In genomic region chr12:5428332-5429221, GRCh38 we compare ENCODE assay signal across 8 cellular contexts. TPM values are rescaled to one million over a fixed set of nuclear protein-coding genes. Genes with fewer than 3 reads are reported as not detected.
DNase-seq lines count a peak whose midpoint lies in the region; FAIRE-seq and TF ChIP-seq lines count a peak whose summit lies in the region.
"Had no signal": no experiment of that assay in that cellular context is flagged by ENCODE, and none has a peak within 500 bp of the region (broad histone marks: within the 10 kb centered on the region; RNA-seq: fewer than 3 reads in every experiment).

No MANE protein-coding gene starts in this region.

- no peak overlapping the region for H3K4me3 Mint-ChIP-seq in activated T-helper 2 cell treated with anti-CD3 and anti-CD28 coated beads, Interferon-gamma antibody, Interleukin-2, Interleukin-4, amounts not matched to agents 10 μg/mL and 5 μg/mL and 100 μg/mL, durations not matched to agents 14 hours and 24 hours and 36 hours (ENCODE audit: low read depth)

- no peaks in the 10 kb centered on the region for H4K20me1 ChIP-seq in OCI-LY3 (ENCODE audit: insufficient read depth, low read length)

- H3K36me3 ChIP-seq in HEK293 (ENCODE audit: control insufficient read depth in 2 of 2, insufficient read depth in 1 of 2, low read length in 2 of 2), result no peaks in the 10 kb centered on the region
- H3K36me3 ChIP-seq in OCI-LY3 (replicated peaks; ENCODE audit: low read depth, low read length), result no peaks in the 10 kb centered on the region
- no peaks in the 10 kb centered on the region for H3K36me3 ChIP-seq in small intestine (ENCODE audit: control insufficient read depth in 2 of 2, insufficient read depth in 2 of 2, low read length in 2 of 2)

- WGBS in small intestine, 3 donors, result 22 to 24% (median 22%) methylated on average over 14 of the region's 14 CpGs

- CTCF ChIA-PET in HEK293 (lab: Yijun Ruan, JAX), result interaction anchor here (0.6 to 3.7 kb wide), 48 partner anchors 9 to 610 kb away, joined by 3 to 90 read pairs (median 4); no protein-coding TSS in a partner anchor
- CTCF ChIA-PET in RWPE1 (lab: Yijun Ruan, JAX), result interaction anchor here (0.6 to 0.8 kb wide), 4 partner anchors 216 to 573 kb away, joined by 3 to 4 read pairs (median 3); no protein-coding TSS in a partner anchor

- no peak overlapping the region for H3K4me2 ChIP-seq in OCI-LY3 (ENCODE audit: low read length)

- FAIRE-seq in small intestine (lab: Jason Lieb, UNC), result no peak

- no peak overlapping the region for H2AFZ ChIP-seq in OCI-LY3 (ENCODE audit: low read depth, low read length)

- H3K27ac Mint-ChIP-seq in activated T-helper 2 cell treated with anti-CD3 and anti-CD28 coated beads, Interferon-gamma antibody, Interleukin-2, Interleukin-4, amounts not matched to agents 10 μg/mL and 5 μg/mL and 100 μg/mL, durations not matched to agents 14 hours and 24 hours and 36 hours, result no peak overlapping the region

- H3K9ac ChIP-seq in OCI-LY3 (ENCODE audit: low read length), result no peak overlapping the region

- H3K27ac ChIP-seq in HEK293 (ENCODE audit: extremely low read depth, low read depth, low read length), result no peak overlapping the region; the same call in 1 of the 2 replicates
- H3K27ac ChIP-seq in OCI-LY3 (ENCODE audit: low read length), result no peak overlapping the region
- H3K27ac ChIP-seq in small intestine (ENCODE audit: low read depth in 1 of 2, low read length in 1 of 2), result no peak overlapping the region
- H3K27ac ChIP-seq in RWPE1, result no peak overlapping the region

- H3K4me3 ChIP-seq in HEK293 (ENCODE audit: low read depth, low read length) (no peak overlapping the region), OCI-LY3 (ENCODE audit: low read length) (no peak overlapping the region), fibroblast of villous mesenchyme (ENCODE audit: low read depth, low read length) (no peak overlapping the region), small intestine (ENCODE audit: low read depth in 1 of 2, low read length in 2 of 2) (no peak overlapping the region)

- no peaks in the 10 kb centered on the region for H3K9me3 ChIP-seq in HEK293 (ENCODE audit: control insufficient read depth, insufficient read depth, low read depth, low read length)
- H3K9me3 ChIP-seq in OCI-LY3 (ENCODE audit: insufficient read depth, low read length), result no peaks in the 10 kb centered on the region
- no peaks in the 10 kb centered on the region for H3K9me3 ChIP-seq in small intestine (ENCODE audit: control insufficient read depth, low read depth)

- TF ChIP-seq CTCF in HEK293 (tag by site-specific recombination; IDR thresholded peaks at IDR 0.05) (peak; percentile 57), OCI-LY3 (IDR thresholded peaks at IDR 0.05; ENCODE audit: low read depth, low read length) (peak; percentile 45), fibroblast of villous mesenchyme (IDR thresholded peaks at IDR 0.05; ENCODE audit: insufficient read depth, low read depth, low read length) (peak; percentile 54), RWPE1 (conservative IDR thresholded peaks at IDR 0.05; ENCODE audit: low read depth) (no peak)

- H3K4me1 Mint-ChIP-seq in activated T-helper 2 cell treated with anti-CD3 and anti-CD28 coated beads, Interferon-gamma antibody, Interleukin-2, Interleukin-4, amounts not matched to agents 10 μg/mL and 5 μg/mL and 100 μg/mL, durations not matched to agents 14 hours and 24 hours and 36 hours (ENCODE audit: low read depth), result no peaks in the 10 kb centered on the region

- H3K36me3 Mint-ChIP-seq in activated T-helper 2 cell treated with anti-CD3 and anti-CD28 coated beads, Interferon-gamma antibody, Interleukin-2, Interleukin-4, amounts not matched to agents 10 μg/mL and 5 μg/mL and 100 μg/mL, durations not matched to agents 14 hours and 24 hours and 36 hours (ENCODE audit: low read depth), result no peaks in the 10 kb centered on the region

- POLR2A ChIA-PET in HEK293 (lab: Yijun Ruan, JAX) (interaction anchor here (0.6 kb wide), 2 partner anchors 31 to 121 kb away, joined by 3 read pairs; no protein-coding TSS in a partner anchor), RWPE1 (lab: Yijun Ruan, JAX; ENCODE audit: low non-redundant PET) (no interaction called here)

- peaks cover 24% of the 10 kb centered on the region for H3K4me1 ChIP-seq in HEK293 (ENCODE audit: control insufficient read depth, insufficient read depth, low read length)
- H3K4me1 ChIP-seq in OCI-LY3 (ENCODE audit: low read length), result no peaks in the 10 kb centered on the region
- H3K4me1 ChIP-seq in small intestine (ENCODE audit: control insufficient read depth in 2 of 2, insufficient read depth in 1 of 2, low read depth in 1 of 2, low read length in 1 of 2), result no peaks in the 10 kb centered on the region

- H3K79me2 ChIP-seq in OCI-LY3 (ENCODE audit: low read length), result no peaks in the 10 kb centered on the region

- intact Hi-C loops in activated T-helper 2 cell treated with anti-CD3 and anti-CD28 coated beads, Interferon-gamma antibody, Interleukin-2, Interleukin-4, amounts not matched to agents 10 μg/mL and 5 μg/mL and 100 μg/mL, durations not matched to agents 14 hours and 24 hours and 36 hours (cut with micrococcal nuclease), result no loop called here

- no peaks in the 10 kb centered on the region for H3K9me3 Mint-ChIP-seq in activated T-helper 2 cell treated with anti-CD3 and anti-CD28 coated beads, Interferon-gamma antibody, Interleukin-2, Interleukin-4, amounts not matched to agents 10 μg/mL and 5 μg/mL and 100 μg/mL, durations not matched to agents 14 hours and 24 hours and 36 hours

- peaks cover 55% of the 10 kb centered on the region for H3K27me3 Mint-ChIP-seq in activated T-helper 2 cell treated with anti-CD3 and anti-CD28 coated beads, Interferon-gamma antibody, Interleukin-2, Interleukin-4, amounts not matched to agents 10 μg/mL and 5 μg/mL and 100 μg/mL, durations not matched to agents 14 hours and 24 hours and 36 hours (ENCODE audit: low read depth)

- H3K27me3 ChIP-seq in OCI-LY3 (ENCODE audit: low read depth, low read length), result peaks cover 22% of the 10 kb centered on the region
- peaks cover 0 to 11% of the 10 kb centered on the region in 2 donors for H3K27me3 ChIP-seq in small intestine (ENCODE audit: control insufficient read depth in 2 of 2, insufficient read depth in 2 of 2, low read length in 2 of 2)

- DNase-seq in fibroblast of villous mesenchyme (ENCODE audit: low read depth) (peak; percentile 31), small intestine (peak; percentile 56), RWPE1 (ENCODE audit: low spot score) (no peak), NCI-H2029 (lab: John Stamatoyannopoulos, UW) (no peak)
- no peak for DNase-seq in activated T-helper 2 cell treated with anti-CD3 and anti-CD28 coated beads, Interferon-gamma antibody, Interleukin-2, Interleukin-4, amounts not matched to agents 10 μg/mL and 5 μg/mL and 100 μg/mL, durations not matched to agents 14 hours and 24 hours and 36 hours (ENCODE audit: low spot score)

TF ChIP-seq in HEK293, 187 proteins besides CTCF, POLR2A, EP300 and RAD21 (continues in another document):
- TF ChIP-seq, protein P1, sequence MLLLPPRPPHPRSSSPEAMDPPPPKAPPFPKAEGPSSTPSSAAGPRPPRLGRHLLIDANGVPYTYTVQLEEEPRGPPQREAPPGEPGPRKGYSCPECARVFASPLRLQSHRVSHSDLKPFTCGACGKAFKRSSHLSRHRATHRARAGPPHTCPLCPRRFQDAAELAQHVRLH (tag by site-specific recombination; IDR thresholded peaks at IDR 0.05), result no peak
- TF ChIP-seq ZNF335 (tag by site-specific recombination; conservative IDR thresholded peaks at IDR 0.05) (peak; percentile 38; the same call in 1 of the 2 replicates), GLIS1 (tag by site-specific recombination; IDR thresholded peaks at IDR 0.05) (peak; percentile 81), ZNF692 (tag by site-specific recombination; IDR thresholded peaks at IDR 0.05) (0 out of 2 replicates have a peak, but pooled peaks have one; percentile 44), ZNF404 (tag by site-specific recombination; IDR thresholded peaks at IDR 0.05) (no peak)
- TF ChIP-seq, protein P2, sequence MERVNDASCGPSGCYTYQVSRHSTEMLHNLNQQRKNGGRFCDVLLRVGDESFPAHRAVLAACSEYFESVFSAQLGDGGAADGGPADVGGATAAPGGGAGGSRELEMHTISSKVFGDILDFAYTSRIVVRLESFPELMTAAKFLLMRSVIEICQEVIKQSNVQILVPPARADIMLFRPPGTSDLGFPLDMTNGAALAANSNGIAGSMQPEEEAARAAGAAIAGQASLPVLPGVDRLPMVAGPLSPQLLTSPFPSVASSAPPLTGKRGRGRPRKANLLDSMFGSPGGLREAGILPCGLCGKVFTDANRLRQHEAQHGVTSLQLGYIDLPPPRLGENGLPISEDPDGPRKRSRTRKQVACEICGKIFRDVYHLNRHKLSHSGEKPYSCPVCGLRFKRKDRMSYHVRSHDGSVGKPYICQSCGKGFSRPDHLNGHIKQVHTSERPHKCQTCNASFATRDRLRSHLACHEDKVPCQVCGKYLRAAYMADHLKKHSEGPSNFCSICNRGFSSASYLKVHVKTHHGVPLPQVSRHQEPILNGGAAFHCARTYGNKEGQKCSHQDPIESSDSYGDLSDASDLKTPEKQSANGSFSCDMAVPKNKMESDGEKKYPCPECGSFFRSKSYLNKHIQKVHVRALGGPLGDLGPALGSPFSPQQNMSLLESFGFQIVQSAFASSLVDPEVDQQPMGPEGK (tag by site-specific recombination; IDR thresholded peaks at IDR 0.05), result peak; percentile 49

RNA-seq across cellular contexts. Expression of gene NTF3, which starts 3.3 kb away (rescaled TPM):
- 2.2 and 7.4 TPM in 2 replicates for total RNA-seq in fibroblast of villous mesenchyme
- polyA plus RNA-seq in small intestine, result 1 to 10 TPM; 1.4 to 4.9 (median 2.2) TPM
- not detected in 2 replicates for total RNA-seq in activated T-helper 2 cell treated with anti-CD3 and anti-CD28 coated beads, Interferon-gamma antibody, Interleukin-2, Interleukin-4, amounts not matched to agents 10 μg/mL and 5 μg/mL and 100 μg/mL, durations not matched to agents 14 hours and 24 hours and 36 hours
- total RNA-seq: mononuclear cell had no signal

Comparison
In these comparisons a context has a peak if more than half of its experiments do, and no peak if none do; other contexts are left out.
1. DNase-seq: peak in fibroblast of villous mesenchyme (single experiment) and small intestine (single experiment); none in activated T-helper 2 cell treated with anti-CD3 and anti-CD28 coated beads, Interferon-gamma antibody, Interleukin-2, Interleukin-4, amounts not matched to agents 10 μg/mL and 5 μg/mL and 100 μg/mL, durations not matched to agents 14 hours and 24 hours and 36 hours (single experiment), RWPE1 (single experiment) and NCI-H2029 (single experiment).